ENCODE assay signal across 23 cellular contexts in genomic region chr9:114080773-114081440, GRCh38. TPM values are rescaled to one million over a fixed set of nuclear protein-coding genes. Genes with fewer than 3 reads are reported as not detected.
A peak's percentile ranks its signal among the peaks of the same experiment; 100 is the strongest.
DNase-seq lines count a peak whose midpoint lies in the region; ATAC-seq, FAIRE-seq and TF ChIP-seq lines count a peak whose summit lies in the region.
"Had no signal": no experiment of that assay in that cellular context is flagged by ENCODE, and none has a peak within 500 bp of the region (broad histone marks: within the 10 kb centered on the region; RNA-seq: fewer than 3 reads in every experiment).

No MANE protein-coding gene starts in this region.

- FAIRE-seq in RCC 7860 (lab: Jason Lieb, UNC): peak; percentile 95
- no peak for FAIRE-seq in pancreas (lab: Jason Lieb, UNC)
- FAIRE-seq: GM19239 had no signal

- TF ChIP-seq CTCF in C4-2B (conservative IDR thresholded peaks at IDR 0.05) (no peak), pancreas (IDR thresholded peaks at IDR 0.05) (no peak), smooth muscle cell (IDR thresholded peaks at IDR 0.05; ENCODE audit: borderline replicate concordance, insufficient read depth, poor library complexity, severe bottlenecking) (no peak)

- H3K9me3 ChIP-seq in pancreas (no peaks in the 10 kb centered on the region), smooth muscle cell (replicated peaks; ENCODE audit: low read depth) (no peaks in the 10 kb centered on the region)

- H3K4me3 ChIP-seq in pancreas (no peak overlapping the region), smooth muscle cell (no peak overlapping the region)
- H3K4me3 ChIP-seq: dorsolateral prefrontal cortex, skin epidermis had no signal

- H3K79me2 ChIP-seq in smooth muscle cell (ENCODE audit: low read depth): no peaks in the 10 kb centered on the region

- 6 to 9% methylated on average over 7 of the region's 7 CpGs for WGBS in pancreas, 2 donors
- 73% methylated on average over 7 of the region's 7 CpGs for WGBS in smooth muscle cell (ENCODE audit: low lambda C conversion rate)

- peak; percentile 82 for ATAC-seq in left colon
- peak; percentile 74 to 81 (median 76) for ATAC-seq in pancreas
- ATAC-seq in GM21619 (IDR thresholded peaks at IDR 0.05; ENCODE audit: unreplicated experiment): no peak
- ATAC-seq: stimulated activated effector memory CD8-positive, alpha-beta T cell treated with anti-CD3 and anti-CD28 coated beads, Interleukin-12 subunit alpha, Interleukin-12 subunit beta, amount 100 ng/mL, for 72 hours had no signal

- H3K27ac ChIP-seq in C4-2B: peak overlapping the region; percentile 73
- peak overlapping the region; percentile 37 to 82 (median 68) for H3K27ac ChIP-seq in pancreas
- H3K27ac ChIP-seq in smooth muscle cell (ENCODE audit: low read depth): no peak overlapping the region
- H3K27ac ChIP-seq: dorsolateral prefrontal cortex, skin epidermis, WERI-Rb-1 had no signal

- no peak overlapping the region for H3K4me2 ChIP-seq in smooth muscle cell

- no peak overlapping the region for H2AFZ ChIP-seq in smooth muscle cell (ENCODE audit: low read depth)

- no peaks in the 10 kb centered on the region for H4K20me1 ChIP-seq in smooth muscle cell (ENCODE audit: low read depth)

- H3K27me3 ChIP-seq in pancreas (no peaks in the 10 kb centered on the region), smooth muscle cell (ENCODE audit: low read depth) (peaks cover 10% of the 10 kb centered on the region)

- peaks cover 40 to 51% (median 46%) of the 10 kb centered on the region in 3 donors for H3K4me1 ChIP-seq in pancreas
- H3K4me1 ChIP-seq in smooth muscle cell (ENCODE audit: low read depth): no peaks in the 10 kb centered on the region

- intact Hi-C loops in left colon (cut with DNase I, micrococcal nuclease): no loop called here
- intact Hi-C loops in pancreas (cut with DNase I): loop anchor here in 1 of 3 donors (5.0 kb wide), 1 partner anchor 211 kb away; no protein-coding TSS in a partner anchor

- peak; percentile 79 for DNase-seq in RCC 7860 (ENCODE audit: low spot score)
- peak; percentile 60 to 72 for DNase-seq in left colon
- peak in 4 of 6 donors; percentile 54 to 82 (median 74) for DNase-seq in pancreas
- no peak for DNase-seq in amygdala (lab: John Stamatoyannopoulos, UW)
- no peak for DNase-seq in smooth muscle cell (lab: John Stamatoyannopoulos, UW; ENCODE audit: unreplicated experiment)
- no peak for DNase-seq in stimulated activated naive CD4-positive, alpha-beta T cell (lab: John Stamatoyannopoulos, UW)
- DNase-seq: activated effector memory CD4-positive, alpha-beta T cell treated with Interleukin-2 at 50 U/mL for 16 hours; anterior cingulate cortex; DMS 273 treated with DMSO at 0.1 percent for 48 hours; KG1; mammary epithelial cell; NCI-H2171 treated with DMSO at 0.1 percent for 48 hours; NCI-H82; SW 1271; WERI-Rb-1 had no signal

- H3K36me3 ChIP-seq in pancreas: no peaks in the 10 kb centered on the region
- H3K36me3 ChIP-seq in smooth muscle cell (ENCODE audit: low read depth): no peaks in the 10 kb centered on the region
- H3K36me3 ChIP-seq: WERI-Rb-1 had no signal

- no peak overlapping the region for H3K9ac ChIP-seq in smooth muscle cell (ENCODE audit: low read depth)

- H3F3A ChIP-seq in smooth muscle cell (ENCODE audit: low read depth): no peaks in the 10 kb centered on the region

RNA-seq across cellular contexts. Expression of gene AMBP, which starts 2.8 kb away (rescaled TPM):
- total RNA-seq in left colon: under 1 TPM; 0.39 to 0.64 TPM
- 100 to 1,000 TPM in 3 of 6 donors, 10 to 100 TPM in 3; 62.7 to 108 (median 89.2) TPM for total RNA-seq in pancreas
- 100 to 1,000 TPM; 178 to 370 TPM for polyA plus RNA-seq in pancreas
- not detected in 2 replicates for total RNA-seq in smooth muscle cell
- 0.35 and 0.46 TPM in 2 replicates for polyA plus RNA-seq in smooth muscle cell
- total RNA-seq: activated CD8-positive, alpha-beta memory T cell treated with anti-CD3 and anti-CD28 coated beads for 36 hours; mammary epithelial cell; urinary bladder had no signal
- polyA plus RNA-seq: mammary epithelial cell had no signal

RNA-seq across cellular contexts. Expression of gene KIF12, which starts 18.2 kb away (rescaled TPM):
- total RNA-seq in left colon: 10 to 100 TPM; 19.5 to 27.9 TPM
- 100 to 1,000 TPM in 1 of 6 donors, 10 to 100 TPM in 5; 40.4 to 124 (median 58.5) TPM for total RNA-seq in pancreas
- 100 to 1,000 TPM; 393 to 605 TPM for polyA plus RNA-seq in pancreas
- total RNA-seq in smooth muscle cell: 0.09 TPM in 1 of 2 replicates, not detected in the other
- 0.21 TPM in 1 of 2 replicates, not detected in the other for polyA plus RNA-seq in smooth muscle cell
- total RNA-seq: activated CD8-positive, alpha-beta memory T cell treated with anti-CD3 and anti-CD28 coated beads for 36 hours had no signal

Comparison
In these comparisons a context has a peak if more than half of its experiments do, and no peak if none do; other contexts are left out.
1. DNase-seq: peak in RCC 7860 (single experiment), left colon (2 of 2) and pancreas (4 of 6); none in amygdala (0 of 56), smooth muscle cell (single experiment) and stimulated activated naive CD4-positive, alpha-beta T cell (0 of 6).
2. RNA of gene AMBP, which starts 2.8 kb away (total RNA-seq): 62.7 to 108 TPM in pancreas; 0.39 to 0.64 TPM in left colon and not detected in smooth muscle cell; every median in the first group is over 10 times any median in the second.
3. RNA of gene KIF12, which starts 18.2 kb away (total RNA-seq): 40.4 to 124 TPM in pancreas and 19.5 to 27.9 TPM in left colon; 0.09 TPM in smooth muscle cell; every median in the first group is over 10 times any median in the second.